In the genomic region with DNA sequence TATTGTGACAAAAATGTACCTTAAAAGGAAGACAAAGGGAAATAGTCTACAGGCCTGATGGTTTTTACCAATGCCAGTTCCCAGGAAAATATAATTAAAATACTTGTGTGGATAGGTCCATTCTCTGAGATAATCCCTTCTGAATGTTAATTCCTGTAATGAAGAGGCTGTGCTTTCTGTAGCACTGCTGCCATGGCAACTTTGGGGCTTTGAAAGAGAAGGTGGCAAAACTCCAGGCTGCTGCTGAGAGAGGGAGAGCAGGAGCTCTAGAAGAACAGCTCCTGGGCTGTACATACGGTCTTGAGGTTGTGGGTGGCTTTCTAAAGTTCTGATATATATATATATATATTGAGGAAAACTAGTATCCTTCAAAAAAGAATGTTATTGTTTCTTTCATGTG, we compare ENCODE assay signal across 10 cellular contexts.
DNase-seq lines count a peak whose midpoint lies in the region; ATAC-seq, FAIRE-seq and TF ChIP-seq lines count a peak whose summit lies in the region.
"Had no signal": no experiment of that assay in that cellular context is flagged by ENCODE, and none has a peak within 500 bp of the region (broad histone marks: within the 10 kb centered on the region; RNA-seq: fewer than 3 reads in every experiment).

No MANE protein-coding gene starts in this region.

- WGBS in neuronal stem cell (ENCODE audit: extremely low coverage in 2 of 2, insufficient read length in 2 of 2, insufficient replicate concordance in 1 of 2), 2 donors: no CpG with 5 or more reads among the region's 1 CpG

- CTCF ChIA-PET in endothelial cell of umbilical vein (lab: Charles Lee): interaction anchor here (1.1 to 1.2 kb wide), 2 partner anchors 32 to 170 kb away, joined by 3 to 4 read pairs; no protein-coding TSS in a partner anchor

- H3K4me3 ChIP-seq in endothelial cell of umbilical vein (replicated peaks in 1 of 3; ENCODE audit: insufficient read depth in 1 of 3, low read depth in 1 of 3, low read length in 3 of 3): no peak overlapping the region
- no peak overlapping the region for H3K4me3 ChIP-seq in neuronal stem cell (ENCODE audit: low read length in 2 of 2)

- no peaks in the 10 kb centered on the region for H3K9me3 ChIP-seq in endothelial cell of umbilical vein (replicated peaks; ENCODE audit: control insufficient read depth, insufficient read depth, low read length)
- no peaks in the 10 kb centered on the region for H3K9me3 ChIP-seq in neuronal stem cell (replicated peaks in 1 of 2; ENCODE audit: control insufficient read depth in 2 of 2, insufficient read depth in 1 of 2, low read depth in 1 of 2, low read length in 2 of 2)

- H3K79me1 ChIP-seq in neuronal stem cell (ENCODE audit: low read depth, low read length): peaks cover 2% of the 10 kb centered on the region

- H3K4me2 ChIP-seq in endothelial cell of umbilical vein (ENCODE audit: insufficient read depth, low read length) (no peak overlapping the region), neuronal stem cell (ENCODE audit: insufficient read depth, low read length, poor library complexity, severe bottlenecking) (no peak overlapping the region)

- H4K20me1 ChIP-seq in endothelial cell of umbilical vein (replicated peaks; ENCODE audit: control insufficient read depth, extremely low read depth, insufficient read depth, low read length): no peaks in the 10 kb centered on the region

- no peak overlapping the region for H2AK5ac ChIP-seq in neuronal stem cell (ENCODE audit: low read depth, low read length)

- no peak overlapping the region for H2BK15ac ChIP-seq in neuronal stem cell (ENCODE audit: low read length)

- no peak overlapping the region for H2BK12ac ChIP-seq in neuronal stem cell (ENCODE audit: low read length)

- H3K36me3 ChIP-seq in endothelial cell of umbilical vein (ENCODE audit: control insufficient read depth in 2 of 2, extremely low read depth in 1 of 2, insufficient read depth in 2 of 2, low read length in 2 of 2) (peaks cover 6 to 16% of the 10 kb centered on the region in 2 experiments), neuronal stem cell (replicated peaks in 1 of 2; ENCODE audit: control insufficient read depth in 2 of 2, insufficient read depth in 2 of 2, low read length in 2 of 2) (no peaks in the 10 kb centered on the region)

- dilution Hi-C loops in endothelial cell of umbilical vein (cut with MboI; ENCODE audit: extremely low pct_ligation_motif_present, low sequenced_read_pairs): no loop called here

- H3K9me1 ChIP-seq in endothelial cell of umbilical vein (replicated peaks; ENCODE audit: control insufficient read depth, extremely low read depth, insufficient read depth, low read length): no peaks in the 10 kb centered on the region

- no peak for ATAC-seq in HG03432 (IDR thresholded peaks at IDR 0.05; ENCODE audit: unreplicated experiment)
- ATAC-seq: natural killer cell had no signal

- no peak overlapping the region for H2BK5ac ChIP-seq in neuronal stem cell (ENCODE audit: low read length)

- H4K91ac ChIP-seq in neuronal stem cell (ENCODE audit: low read depth, low read length, poor library complexity): no peak overlapping the region

- no peak for TF ChIP-seq POLR2A in endothelial cell of umbilical vein (IDR thresholded peaks at IDR 0.05; ENCODE audit: low read depth, low read length)

- POLR2A ChIA-PET in endothelial cell of umbilical vein (lab: Charles Lee): interaction anchor here (0.7 kb wide), 1 partner anchor 57 kb away, joined by 9 read pairs; no protein-coding TSS in a partner anchor

- no peak overlapping the region for H3K4ac ChIP-seq in neuronal stem cell (ENCODE audit: low read length)

- H3K4me1 ChIP-seq in endothelial cell of umbilical vein (ENCODE audit: control insufficient read depth, extremely low read depth, insufficient read depth, low read length) (peaks cover 41% of the 10 kb centered on the region), neuronal stem cell (ENCODE audit: control insufficient read depth in 2 of 2, insufficient read depth in 1 of 2, low read depth in 1 of 2, low read length in 2 of 2) (peaks cover 6 to 27% of the 10 kb centered on the region in 2 donors)

- H4K8ac ChIP-seq in neuronal stem cell (ENCODE audit: low read depth, low read length): no peak overlapping the region

- BruUV-seq in endothelial cell of umbilical vein (replicated peaks; lab: Mats Ljungman, UMichigan): no TSS peak

- no peak overlapping the region for H3K18ac ChIP-seq in neuronal stem cell (ENCODE audit: low read length)

- H3K23ac ChIP-seq in neuronal stem cell (ENCODE audit: low read depth, low read length, poor library complexity): no peak overlapping the region

- intact Hi-C loops in endothelial cell of umbilical vein (cut with micrococcal nuclease): loop anchor here (5.0 kb wide), 1 partner anchor 125 kb away; the partner anchor contains the start of gene PDLIM5

- H2AFZ ChIP-seq in endothelial cell of umbilical vein (ENCODE audit: low read depth, low read length): no peak overlapping the region
- H2AFZ ChIP-seq in neuronal stem cell (ENCODE audit: low read length): no peak overlapping the region

- H3K27ac ChIP-seq in endothelial cell of umbilical vein (ENCODE audit: insufficient read depth, low read depth, low read length) (peak overlapping the region; percentile 24), neuronal stem cell (replicated peaks; ENCODE audit: low read length) (no peak overlapping the region)

- H2BK120ac ChIP-seq in neuronal stem cell (ENCODE audit: low read depth, low read length): no peak overlapping the region

- DNase-seq in EH (ENCODE audit: low read depth) (peak; percentile 83), NCI-H524 (lab: John Stamatoyannopoulos, UW) (peak; percentile 70 to 78), endothelial cell of umbilical vein (ENCODE audit: low read depth, low spot score) (peak; percentile 70), neuronal stem cell (ENCODE audit: low spot score) (peak; percentile 80), germinal center (ENCODE audit: low spot score) (no peak), NOMO-1 (lab: John Stamatoyannopoulos, UW; ENCODE audit: unreplicated experiment in 2 of 2) (no peak), OCI-M1 (lab: John Stamatoyannopoulos, UW) (no peak)
- DNase-seq: cortex of kidney, natural killer cell had no signal

- no peak overlapping the region for H3K9ac ChIP-seq in endothelial cell of umbilical vein (replicated peaks; ENCODE audit: extremely low read depth, insufficient read depth, low read length)
- no peak overlapping the region for H3K9ac ChIP-seq in neuronal stem cell (ENCODE audit: low read depth, low read length, poor library complexity)

- H3K79me2 ChIP-seq in endothelial cell of umbilical vein (ENCODE audit: control insufficient read depth, insufficient read depth, low read length): peaks cover 26% of the 10 kb centered on the region

- H3K27me3 ChIP-seq in endothelial cell of umbilical vein (ENCODE audit: control insufficient read depth in 2 of 2, insufficient read depth in 2 of 2, low read length in 2 of 2) (no peaks in the 10 kb centered on the region), neuronal stem cell (ENCODE audit: control insufficient read depth in 3 of 3, insufficient read depth in 3 of 3, low read depth in 1 of 3, low read length in 3 of 3) (no peaks in the 10 kb centered on the region)

- H3K14ac ChIP-seq in neuronal stem cell (ENCODE audit: low read length): no peak overlapping the region

- TF ChIP-seq CTCF in endothelial cell of umbilical vein (IDR thresholded peaks at IDR 0.05; ENCODE audit: extremely low read depth in 1 of 2, insufficient read depth in 1 of 2, low read depth in 1 of 2, low read length in 2 of 2): no peak

- no peak for FAIRE-seq in endothelial cell of umbilical vein (lab: Jason Lieb, UNC)

TF ChIP-seq in endothelial cell of umbilical vein, 7 proteins besides CTCF, POLR2A, EP300 and RAD21:
- TF ChIP-seq MAX (IDR thresholded peaks at IDR 0.05; ENCODE audit: insufficient read depth, insufficient read length) (no peak), GATA2 (IDR thresholded peaks at IDR 0.05; ENCODE audit: insufficient read depth, insufficient read length, low read depth, low read length) (no peak), MYC (IDR thresholded peaks at IDR 0.05; ENCODE audit: low read depth, low read length) (no peak), EZH2 (IDR thresholded peaks at IDR 0.05; ENCODE audit: borderline replicate concordance, low read depth, low read length, severe bottlenecking) (no peak), JUN (IDR thresholded peaks at IDR 0.05; ENCODE audit: borderline replicate concordance, insufficient read depth, insufficient read length, low read depth) (no peak), FOS (IDR thresholded peaks at IDR 0.05; ENCODE audit: borderline replicate concordance, insufficient read depth, low read length) (no peak), POLR2AphosphoS5 (IDR thresholded peaks at IDR 0.05; ENCODE audit: insufficient read depth, low read depth, low read length) (no peak)

Comparison
In these comparisons a context has a peak if more than half of its experiments do, and no peak if none do; other contexts are left out.
1. DNase-seq: peak in EH (single experiment), NCI-H524 (2 of 2), endothelial cell of umbilical vein (single experiment) and neuronal stem cell (single experiment); none in germinal center (single experiment), NOMO-1 (0 of 2) and OCI-M1 (single experiment).